8 cellular contexts compared by ENCODE assay signal in the genomic region with DNA sequence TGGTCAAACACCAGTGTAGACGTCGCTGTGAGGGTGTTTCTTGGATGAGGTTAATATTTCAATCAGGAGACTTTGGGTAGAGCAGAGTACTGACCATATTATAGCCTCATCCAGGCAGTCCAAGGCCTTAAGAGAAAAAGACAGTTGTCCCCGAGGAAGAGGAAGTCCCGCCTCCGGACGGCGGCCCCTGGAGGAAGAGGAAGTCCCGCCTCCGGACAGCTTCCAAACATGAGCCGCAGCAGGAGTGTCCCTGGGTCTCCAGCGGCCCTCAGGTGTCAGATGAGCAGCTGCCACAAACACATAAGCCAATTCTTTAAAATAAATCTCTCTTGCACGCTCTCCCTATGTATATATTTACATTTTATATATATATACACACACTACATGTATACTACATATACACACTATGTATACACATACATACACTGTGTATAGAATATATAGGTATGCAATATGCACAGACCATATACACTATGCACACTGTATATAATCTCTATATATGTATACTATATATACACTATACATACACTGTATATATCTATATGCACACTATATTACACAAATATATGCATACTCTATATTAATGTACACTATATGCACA. TPM values are rescaled to one million over a fixed set of nuclear protein-coding genes. Genes with fewer than 3 reads are reported as not detected.
DNase-seq lines count a peak whose midpoint lies in the region; ATAC-seq and FAIRE-seq lines count a peak whose summit lies in the region.

No MANE protein-coding gene starts in this region.

- DNase-seq in GM19239 (ENCODE audit: insufficient read length, low spot score) (no peak), NOMO-1 treated with dmso at 0.1 percent for 144 hours (lab: John Stamatoyannopoulos, UW; ENCODE audit: unreplicated experiment) (peak; percentile 59), H4 (ENCODE audit: low spot score) (no peak), iPS-NIHi7 (ENCODE audit: extremely low spot score) (no peak), cerebellum (ENCODE audit: low spot score) (no peak)
- peak; percentile 69 for DNase-seq in activated naive CD4-positive, alpha-beta T cell treated with Interleukin-2 at 50 U/mL for 16 hours
- DNase-seq in stimulated activated CD4-positive, alpha-beta T cell treated with anti-CD3 and anti-CD28 coated beads, Interleukin-12 subunit alpha, Interleukin-12 subunit beta, amount 100 ng/mL, for 4 hours = peak; percentile 63

- no peak for ATAC-seq in HG03469 (IDR thresholded peaks at IDR 0.05; ENCODE audit: unreplicated experiment)

- FAIRE-seq in GM19239 (lab: Jason Lieb, UNC) = peak; percentile 80

RNA-seq across cellular contexts. Expression of a gene that starts 37.5 kb away (rescaled TPM):
- 2.2 and 6.2 TPM in 2 replicates for total RNA-seq in H4 (2014; rRNA removed; shearing (Covaris generic))
- 4.7 TPM for total RNA-seq in cerebellum

Comparison
In these comparisons a context has a peak if more than half of its experiments do, and no peak if none do; other contexts are left out.
1. DNase-seq: peak in NOMO-1 treated with dmso at 0.1 percent for 144 hours (single experiment), activated naive CD4-positive, alpha-beta T cell treated with Interleukin-2 at 50 U/mL for 16 hours (single experiment) and stimulated activated CD4-positive, alpha-beta T cell treated with anti-CD3 and anti-CD28 coated beads, Interleukin-12 subunit alpha, Interleukin-12 subunit beta, amount 100 ng/mL, for 4 hours (single experiment); none in GM19239 (single experiment), H4 (single experiment), iPS-NIHi7 (single experiment) and cerebellum (single experiment).